In the genomic region with DNA sequence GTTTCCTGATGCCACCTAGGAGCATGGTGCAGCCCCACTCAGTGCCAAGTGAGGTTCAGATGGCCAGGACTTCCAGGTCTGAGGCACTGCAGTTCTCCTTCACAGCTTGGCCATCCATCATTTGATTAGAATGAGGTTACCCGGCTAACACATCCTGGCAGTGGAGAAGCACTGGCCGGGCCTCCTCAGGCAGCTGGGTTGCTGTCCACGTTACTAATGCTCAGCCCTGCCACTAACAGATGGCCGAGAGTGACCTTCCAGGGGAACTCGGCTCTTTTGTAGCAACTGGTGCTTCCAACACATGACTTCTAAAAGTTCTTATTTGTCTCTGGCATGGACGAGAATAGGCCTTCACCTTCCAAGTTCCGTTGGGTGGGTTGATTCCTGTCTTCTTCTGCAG, we compare ENCODE assay signal across 19 cellular contexts.
A peak's percentile ranks its signal among the peaks of the same experiment; 100 is the strongest.
DNase-seq lines count a peak whose midpoint lies in the region; ATAC-seq and TF ChIP-seq lines count a peak whose summit lies in the region.
"Had no signal": no experiment of that assay in that cellular context is flagged by ENCODE, and none has a peak within 500 bp of the region (broad histone marks: within the 10 kb centered on the region; RNA-seq: fewer than 3 reads in every experiment).

No MANE protein-coding gene starts in this region.

- H3K4me3 ChIP-seq in right cardiac atrium (ENCODE audit: low read length) (no peak overlapping the region), WERI-Rb-1 (ENCODE audit: low read depth, low read length) (no peak overlapping the region), mesenchymal stem cell (ENCODE audit: insufficient read depth in 1 of 2, low read depth in 1 of 2, low read length in 2 of 2) (no peak overlapping the region), testis (no peak overlapping the region)
- H3K4me3 ChIP-seq: GM23248, HAP-1 had no signal

- H3K9me3 Mint-ChIP-seq in immature natural killer cell = no peaks in the 10 kb centered on the region
- H3K9me3 Mint-ChIP-seq: CD8-positive, alpha-beta T cell had no signal

- no peak overlapping the region for H3K9ac ChIP-seq in mesenchymal stem cell (ENCODE audit: low read length)
- H3K9ac ChIP-seq: GM23248 had no signal

- no peak overlapping the region for H2AK5ac ChIP-seq in mesenchymal stem cell (ENCODE audit: low read length, severe bottlenecking)

- H3K9me3 ChIP-seq in right cardiac atrium (ENCODE audit: control insufficient read depth, low read length) = no peaks in the 10 kb centered on the region
- no peaks in the 10 kb centered on the region for H3K9me3 ChIP-seq in WERI-Rb-1 (ENCODE audit: severe bottlenecking)
- no peaks in the 10 kb centered on the region for H3K9me3 ChIP-seq in mesenchymal stem cell (ENCODE audit: control insufficient read depth, low read length)
- no peaks in the 10 kb centered on the region for H3K9me3 ChIP-seq in testis
- H3K9me3 ChIP-seq: BE2C, HAP-1 had no signal

- H3K4me3 Mint-ChIP-seq in immature natural killer cell = no peak overlapping the region
- H3K4me3 Mint-ChIP-seq: CD14-positive monocyte; CD8-positive, alpha-beta T cell had no signal

- intact Hi-C loops in left ventricle myocardium superior (cut with micrococcal nuclease) (no loop called here), right cardiac atrium (cut with DNase I) (no loop called here), testis (cut with DNase I; ENCODE audit: low total_unique reads) (no loop called here)

- no peak overlapping the region for H2BK120ac ChIP-seq in mesenchymal stem cell (ENCODE audit: low read depth, low read length)

- TF ChIP-seq POLR2A in testis (IDR thresholded peaks at IDR 0.05) = no peak

- peak overlapping the region in 1 of 2 experiments; percentile 5 for H3K18ac ChIP-seq in mesenchymal stem cell (ENCODE audit: low read depth in 1 of 2, low read length in 2 of 2)

- no peak overlapping the region for H3K27ac Mint-ChIP-seq in immature natural killer cell
- H3K27ac Mint-ChIP-seq: CD8-positive, alpha-beta T cell had no signal

- no peaks in the 10 kb centered on the region for H3K36me3 ChIP-seq in WERI-Rb-1
- no peaks in the 10 kb centered on the region for H3K36me3 ChIP-seq in mesenchymal stem cell (ENCODE audit: control insufficient read depth in 1 of 2, insufficient read depth in 2 of 2, low read depth in 1 of 2, low read length in 2 of 2)
- H3K36me3 ChIP-seq in testis (ENCODE audit: low read depth, missing control alignments) = no peaks in the 10 kb centered on the region
- H3K36me3 ChIP-seq: BE2C, HAP-1 had no signal

- WGBS in right cardiac atrium = 66% methylated on average over 7 of the region's 7 CpGs
- 91% methylated on average over 7 of the region's 7 CpGs for WGBS in mesenchymal stem cell
- WGBS in testis, 2 donors = 63 to 67% methylated on average over 7 of the region's 7 CpGs

- DNase-seq in left ventricle myocardium superior (peak; percentile 29), right cardiac atrium (no peak), WERI-Rb-1 (peak; percentile 19), mesenchymal stem cell (no peak), testis (peak; percentile 15), NCI-H82 treated with DMSO at 0.1 percent for 48 hours (lab: John Stamatoyannopoulos, UW; ENCODE audit: unreplicated experiment) (no peak), immature natural killer cell (no peak)
- DNase-seq: ACHN; BE2C; Calu3; CD8-positive, alpha-beta T cell; DMS53; DND-41; EL; GM23248 had no signal

- no peak overlapping the region for H3K23ac ChIP-seq in mesenchymal stem cell (ENCODE audit: low read length in 2 of 2)

- no peaks in the 10 kb centered on the region for H3K36me3 Mint-ChIP-seq in immature natural killer cell
- H3K36me3 Mint-ChIP-seq: CD14-positive monocyte; CD8-positive, alpha-beta T cell had no signal

- H4K8ac ChIP-seq in mesenchymal stem cell (ENCODE audit: low read length) = no peak overlapping the region

- no peaks in the 10 kb centered on the region for H3K4me1 Mint-ChIP-seq in immature natural killer cell

- TF ChIP-seq CTCF in WERI-Rb-1 (IDR thresholded peaks at IDR 0.05; ENCODE audit: low read depth, low read length) = no peak
- TF ChIP-seq CTCF in testis (IDR thresholded peaks at IDR 0.05) = no peak

- H4K91ac ChIP-seq in mesenchymal stem cell (ENCODE audit: low read length) = peak overlapping the region; percentile 6

- peak overlapping the region; percentile 70 to 75 for H2BK12ac ChIP-seq in mesenchymal stem cell (ENCODE audit: low read length in 2 of 2)

- H3K27me3 ChIP-seq in right cardiac atrium (ENCODE audit: control insufficient read depth, insufficient read depth) = no peaks in the 10 kb centered on the region
- no peaks in the 10 kb centered on the region for H3K27me3 ChIP-seq in WERI-Rb-1 (ENCODE audit: insufficient read depth, low read depth, severe bottlenecking)
- peaks cover 0 to 48% of the 10 kb centered on the region in 2 experiments for H3K27me3 ChIP-seq in mesenchymal stem cell (ENCODE audit: control insufficient read depth in 1 of 2, insufficient read depth in 1 of 2, low read length in 2 of 2)
- no peaks in the 10 kb centered on the region for H3K27me3 ChIP-seq in testis
- H3K27me3 ChIP-seq: BE2C had no signal

- no peak overlapping the region for H2BK5ac ChIP-seq in mesenchymal stem cell (ENCODE audit: low read depth, low read length, poor library complexity, severe bottlenecking)

- no peak overlapping the region for H2AFZ ChIP-seq in mesenchymal stem cell (ENCODE audit: low read depth, low read length)
- H2AFZ ChIP-seq: GM23248 had no signal

- H3K27ac ChIP-seq in right cardiac atrium (ENCODE audit: low read length) (no peak overlapping the region), WERI-Rb-1 (no peak overlapping the region), mesenchymal stem cell (ENCODE audit: low read length, poor library complexity, severe bottlenecking) (no peak overlapping the region), testis (no peak overlapping the region)
- H3K27ac ChIP-seq: GM23248, HL-60 had no signal

- no peak overlapping the region for H3K4ac ChIP-seq in mesenchymal stem cell (ENCODE audit: low read depth in 1 of 2, low read length in 2 of 2)

- no peaks in the 10 kb centered on the region for H3K27me3 Mint-ChIP-seq in immature natural killer cell (ENCODE audit: low read depth in 3 of 3)

- H3K4me1 ChIP-seq in right cardiac atrium (ENCODE audit: control insufficient read depth, insufficient read depth, low read length) = no peaks in the 10 kb centered on the region
- no peaks in the 10 kb centered on the region for H3K4me1 ChIP-seq in mesenchymal stem cell (ENCODE audit: control insufficient read depth, insufficient read depth, low read depth, low read length)
- no peaks in the 10 kb centered on the region for H3K4me1 ChIP-seq in testis
- H3K4me1 ChIP-seq: BE2C, HAP-1 had no signal

- no peak overlapping the region for H2BK15ac ChIP-seq in mesenchymal stem cell (ENCODE audit: low read depth, poor library complexity, severe bottlenecking)

- H3K4me2 ChIP-seq in mesenchymal stem cell (ENCODE audit: low read length, poor library complexity, severe bottlenecking) = no peak overlapping the region

- ATAC-seq in left ventricle myocardium superior (peak; percentile 48), right cardiac atrium (no peak), HG03175 (IDR thresholded peaks at IDR 0.05; ENCODE audit: unreplicated experiment) (no peak)
- ATAC-seq: CD8-positive, alpha-beta T cell had no signal

- no peaks in the 10 kb centered on the region for H3K79me1 ChIP-seq in mesenchymal stem cell (replicated peaks; ENCODE audit: low read length, poor library complexity, severe bottlenecking)

- H3K14ac ChIP-seq in mesenchymal stem cell (ENCODE audit: low read length in 2 of 2) = no peak overlapping the region

Comparison
In these comparisons a context has a peak if more than half of its experiments do, and no peak if none do; other contexts are left out.
1. DNase-seq: peak in left ventricle myocardium superior (single experiment), WERI-Rb-1 (single experiment) and testis (single experiment); none in right cardiac atrium (0 of 3), mesenchymal stem cell (single experiment), NCI-H82 treated with DMSO at 0.1 percent for 48 hours (single experiment) and immature natural killer cell (0 of 3).